ENCODE assay signal across 29 cellular contexts in genomic region chr12:116347265-116347664, GRCh38.
"Had no signal": no experiment of that assay in that cellular context is flagged by ENCODE, and none has a peak within 500 bp of the region (broad histone marks: within the 10 kb centered on the region; RNA-seq: fewer than 3 reads in every experiment).

No MANE protein-coding gene starts in this region.

- H3K9ac ChIP-seq: neural progenitor cell had no signal

- H2AFZ ChIP-seq: neural progenitor cell had no signal

- H3K27me3 Mint-ChIP-seq: stimulated activated naive B cell treated with anti-CD40 and anti-IgM and Interleukin-4, amounts not matched to agents 10 μg/mL and 1 μg/mL and 100 μg/mL, for 72 hours had no signal

- H3K4me1 Mint-ChIP-seq: activated CD4-positive, alpha-beta T cell treated with anti-CD3 and anti-CD28 coated beads, Interleukin-2, amount 10 ng/mL, durations not matched to agents 7 days and 5 days had no signal

- H3K4me3 ChIP-seq: body of pancreas, cardiac muscle cell, coronary artery, gastrocnemius medialis, neural progenitor cell, right atrium auricular region, suprapubic skin, tibial artery, upper lobe of right lung had no signal

- H3K27me3 ChIP-seq: body of pancreas, cardiac muscle cell, gastrocnemius medialis, neural progenitor cell, right atrium auricular region, suprapubic skin, tibial artery, upper lobe of right lung had no signal

- H3K9me3 ChIP-seq: body of pancreas, gastrocnemius medialis, right atrium auricular region, suprapubic skin, tibial artery, upper lobe of right lung had no signal

- H3K27ac Mint-ChIP-seq: activated CD4-positive, alpha-beta T cell treated with anti-CD3 and anti-CD28 coated beads, Interleukin-2, amount 10 ng/mL, durations not matched to agents 7 days and 5 days; activated CD8-positive, alpha-beta T cell treated with anti-CD3 and anti-CD28 coated beads for 36 hours; activated naive CD4-positive, alpha-beta T cell treated with anti-CD3 and anti-CD28 coated beads, Interleukin-2, amount 50 U/mL, for 72 hours; activated T-helper 2 cell treated with anti-CD3 and anti-CD28 coated beads, Interferon-gamma antibody, Interleukin-2, Interleukin-4, amounts not matched to agents 10 μg/mL and 5 μg/mL and 100 μg/mL, durations not matched to agents 14 hours and 24 hours and 36 hours; effector memory CD8-positive, alpha-beta T cell; naive thymus-derived CD4-positive, alpha-beta T cell; neural progenitor cell; stimulated activated naive B cell treated with anti-CD40 and anti-IgM and Interleukin-4, amounts not matched to agents 10 μg/mL and 1 μg/mL and 100 μg/mL, for 72 hours; WTC11 had no signal

- H3K4me1 ChIP-seq: body of pancreas, upper lobe of right lung had no signal

- H3K9me3 Mint-ChIP-seq: activated CD8-positive, alpha-beta T cell treated with anti-CD3 and anti-CD28 coated beads for 36 hours; effector memory CD8-positive, alpha-beta T cell had no signal

- H3K36me3 ChIP-seq: cardiac muscle cell, gastrocnemius medialis, neural progenitor cell, right atrium auricular region, suprapubic skin, tibial artery, upper lobe of right lung had no signal

- H3K4me3 Mint-ChIP-seq: activated CD4-positive, alpha-beta T cell treated with anti-CD3 and anti-CD28 coated beads, Interleukin-2, amount 10 ng/mL, durations not matched to agents 7 days and 5 days; activated CD8-positive, alpha-beta T cell treated with anti-CD3 and anti-CD28 coated beads for 36 hours; effector memory CD8-positive, alpha-beta T cell; naive thymus-derived CD4-positive, alpha-beta T cell; neural progenitor cell; stimulated activated naive B cell treated with anti-CD40 and anti-IgM and Interleukin-4, amounts not matched to agents 10 μg/mL and 1 μg/mL and 100 μg/mL, for 72 hours; WTC11 had no signal

- ATAC-seq: activated CD8-positive, alpha-beta T cell treated with anti-CD3 and anti-CD28 coated beads for 36 hours; activated naive CD4-positive, alpha-beta T cell treated with anti-CD3 and anti-CD28 coated beads, Interleukin-2, amount 50 U/mL, for 72 hours; effector memory CD8-positive, alpha-beta T cell; naive thymus-derived CD4-positive, alpha-beta T cell; stimulated activated naive B cell treated with anti-CD40 and anti-IgM and Interleukin-4, amounts not matched to agents 10 μg/mL and 1 μg/mL and 100 μg/mL, for 72 hours; upper lobe of right lung; WTC11 had no signal

- FAIRE-seq: kidney had no signal

- H3K27ac ChIP-seq: cardiac muscle cell, coronary artery, gastrocnemius medialis, neural progenitor cell, right atrium auricular region, suprapubic skin, upper lobe of right lung had no signal

- H3K36me3 Mint-ChIP-seq: stimulated activated naive B cell treated with anti-CD40 and anti-IgM and Interleukin-4, amounts not matched to agents 10 μg/mL and 1 μg/mL and 100 μg/mL, for 72 hours had no signal

- DNase-seq: activated CD4-positive, alpha-beta T cell treated with anti-CD3 and anti-CD28 coated beads for 1 hour; activated CD4-positive, alpha-beta T cell treated with anti-CD3 and anti-CD28 coated beads, Interleukin-2, amount 10 ng/mL, durations not matched to agents 7 days and 5 days; activated CD8-positive, alpha-beta T cell treated with anti-CD3 and anti-CD28 coated beads for 36 hours; activated naive CD4-positive, alpha-beta T cell; activated T-cell treated with anti-CD3 and anti-CD28 coated beads, Interleukin-2, amount 50 U/mL, for 48 hours; cerebellar nuclear complex; effector memory CD8-positive, alpha-beta T cell; erythroblast; gastrocnemius medialis; hippocampal formation; kidney; left colon; midbrain; naive thymus-derived CD4-positive, alpha-beta T cell; stimulated activated CD4-positive, alpha-beta T cell treated with anti-CD3 and anti-CD28 coated beads, Interleukin-15, amount 100 ng/mL, for 24 hours; stimulated activated CD4-positive, alpha-beta T cell treated with anti-CD3 and anti-CD28 coated beads, Interleukin-2, amount 100 ng/mL, for 24 hours; stimulated activated naive B cell treated with anti-CD40 and anti-IgM and Interleukin-4, amounts not matched to agents 10 μg/mL and 1 μg/mL and 100 μg/mL, for 72 hours; T-helper 2 cell; upper lobe of right lung had no signal
